In the genomic region with DNA sequence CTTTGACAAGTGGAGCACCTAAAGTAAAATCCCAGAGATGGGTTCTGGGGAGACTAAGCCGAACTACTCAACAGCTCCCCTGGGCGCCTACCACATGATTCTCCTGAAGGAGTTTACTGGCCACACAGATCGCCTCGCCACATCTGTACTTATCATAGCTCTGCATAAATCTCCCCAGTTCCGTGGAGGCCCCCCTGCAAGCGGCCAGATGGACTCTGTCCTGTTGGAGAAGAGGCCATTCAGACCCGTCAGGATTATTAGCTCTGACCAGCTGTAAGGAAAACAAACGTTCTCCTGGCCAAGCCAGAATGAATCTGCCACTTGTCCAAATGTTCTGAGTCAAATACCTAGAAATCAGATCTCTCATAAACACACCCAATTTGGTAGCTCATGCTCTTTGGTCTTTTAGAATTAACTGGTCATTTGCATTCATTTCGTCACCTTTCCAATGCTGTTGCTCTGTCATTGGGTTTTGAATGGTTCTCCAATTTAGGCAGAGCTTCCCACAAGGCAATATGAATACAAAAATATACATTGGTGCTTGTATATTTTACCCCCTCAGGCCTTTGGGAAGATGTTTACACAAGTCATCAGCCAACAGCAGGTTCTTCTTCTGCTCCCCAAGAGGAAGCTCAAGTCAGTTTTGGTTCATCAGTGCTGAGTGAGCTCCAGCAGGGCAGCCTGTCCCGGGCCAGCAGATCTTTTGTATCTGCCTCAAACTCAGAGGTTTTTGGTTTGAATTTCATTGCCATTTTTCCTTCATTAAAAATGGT, we compare ENCODE assay signal across 19 cellular contexts.
"Had no signal": no experiment of that assay in that cellular context is flagged by ENCODE, and none has a peak within 500 bp of the region (broad histone marks: within the 10 kb centered on the region; RNA-seq: fewer than 3 reads in every experiment).

No MANE protein-coding gene starts in this region.

- H3K9me3 Mint-ChIP-seq: activated B cell treated with CpG ODN at 0.5 μM for 24 hours; activated CD8-positive, alpha-beta T cell treated with anti-CD3 and anti-CD28 coated beads for 36 hours; activated naive CD4-positive, alpha-beta T cell treated with anti-CD3 and anti-CD28 coated beads, Interleukin-2, amount 50 U/mL, for 24 hours; activated T-cell treated with anti-CD3 and anti-CD28 coated beads, Interleukin-2, amount 50 U/mL, for 4 hours; mesothelial cell of epicardium; stimulated activated naive CD8-positive, alpha-beta T cell treated with anti-CD3 and anti-CD28 coated beads, Interleukin-15, amount 100 ng/mL, for 72 hours; type B pancreatic cell had no signal

- H3K36me3 ChIP-seq: adrenal gland, spleen had no signal

- ATAC-seq: activated CD8-positive, alpha-beta T cell treated with anti-CD3 and anti-CD28 coated beads for 36 hours; activated T-cell treated with anti-CD3 and anti-CD28 coated beads, Interleukin-2, amount 50 U/mL, for 4 hours; psoas muscle; sciatic nerve; stimulated activated naive CD8-positive, alpha-beta T cell treated with anti-CD3 and anti-CD28 coated beads, Interleukin-15, amount 100 ng/mL, for 72 hours; T-helper 17 cell had no signal

- H3K4me1 ChIP-seq: adrenal gland, psoas muscle, spleen had no signal

- H3K4me1 Mint-ChIP-seq: activated B cell treated with CpG ODN at 0.5 μM for 24 hours; activated naive CD4-positive, alpha-beta T cell treated with anti-CD3 and anti-CD28 coated beads, Interleukin-2, amount 50 U/mL, for 24 hours; neural crest cell; stimulated activated naive CD8-positive, alpha-beta T cell treated with anti-CD3 and anti-CD28 coated beads, Interleukin-15, amount 100 ng/mL, for 72 hours; T-helper 17 cell had no signal

- FAIRE-seq: colon, endometrium had no signal

- H3K9me3 ChIP-seq: adrenal gland, psoas muscle, spleen had no signal

- H3K4me3 ChIP-seq: adrenal gland, psoas muscle, spleen had no signal

- H3K4me3 Mint-ChIP-seq: activated B cell treated with CpG ODN at 0.5 μM for 24 hours; activated CD8-positive, alpha-beta T cell treated with anti-CD3 and anti-CD28 coated beads for 36 hours; activated naive CD4-positive, alpha-beta T cell treated with anti-CD3 and anti-CD28 coated beads, Interleukin-2, amount 50 U/mL, for 24 hours; activated T-cell treated with anti-CD3 and anti-CD28 coated beads, Interleukin-2, amount 50 U/mL, for 4 hours; mesothelial cell of epicardium; neural crest cell; stimulated activated naive CD8-positive, alpha-beta T cell treated with anti-CD3 and anti-CD28 coated beads, Interleukin-15, amount 100 ng/mL, for 72 hours; T-helper 17 cell; type B pancreatic cell had no signal

- H3K27me3 Mint-ChIP-seq: type B pancreatic cell had no signal

- DNase-seq: activated B cell treated with CpG ODN at 0.5 μM for 24 hours; activated CD4-positive, alpha-beta T cell treated with anti-CD3 and anti-CD28 coated beads for 48 hours; activated CD8-positive, alpha-beta T cell treated with anti-CD3 and anti-CD28 coated beads for 36 hours; activated effector memory CD4-positive, alpha-beta T cell treated with Interleukin-2 at 50 U/mL for 16 hours; activated T-cell treated with anti-CD3 and anti-CD28 coated beads, Interleukin-2, amount 50 U/mL, for 4 hours; caudate nucleus; islet precursor cell; psoas muscle; spleen; stimulated activated naive CD8-positive, alpha-beta T cell treated with anti-CD3 and anti-CD28 coated beads, Interleukin-15, amount 100 ng/mL, for 72 hours; T-helper 17 cell had no signal

- H3K36me3 Mint-ChIP-seq: activated naive CD4-positive, alpha-beta T cell treated with anti-CD3 and anti-CD28 coated beads, Interleukin-2, amount 50 U/mL, for 24 hours had no signal

- H3K27me3 ChIP-seq: adrenal gland, spleen had no signal

- H3K27ac ChIP-seq: adrenal gland, psoas muscle, spleen had no signal

- H3K27ac Mint-ChIP-seq: activated B cell treated with CpG ODN at 0.5 μM for 24 hours; activated CD8-positive, alpha-beta T cell treated with anti-CD3 and anti-CD28 coated beads for 36 hours; activated naive CD4-positive, alpha-beta T cell treated with anti-CD3 and anti-CD28 coated beads, Interleukin-2, amount 50 U/mL, for 24 hours; mesothelial cell of epicardium; stimulated activated naive CD8-positive, alpha-beta T cell treated with anti-CD3 and anti-CD28 coated beads, Interleukin-15, amount 100 ng/mL, for 72 hours; T-helper 17 cell; type B pancreatic cell had no signal
